In the genomic region with DNA sequence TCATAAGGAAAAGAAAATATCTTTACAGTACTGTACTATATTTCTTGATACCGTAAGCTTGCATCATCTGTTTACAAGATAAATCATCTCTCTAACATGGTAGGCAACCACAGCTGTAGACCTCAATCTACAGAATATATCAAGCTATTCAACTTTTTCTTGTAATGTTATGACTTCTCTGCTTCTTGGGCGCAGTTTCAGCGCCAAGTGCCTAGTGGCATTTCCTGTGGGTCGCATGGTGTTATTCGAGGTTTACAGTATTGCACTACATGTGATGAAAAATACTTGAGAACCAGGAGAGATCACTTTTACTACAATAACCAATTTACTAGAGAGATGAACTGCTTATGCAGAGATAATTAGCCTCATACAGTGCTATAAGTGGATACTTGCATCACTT, we compare ENCODE assay signal across 19 cellular contexts. TPM values are rescaled to one million over a fixed set of nuclear protein-coding genes. Genes with fewer than 3 reads are reported as not detected.
DNase-seq lines count a peak whose midpoint lies in the region; ATAC-seq, FAIRE-seq and TF ChIP-seq lines count a peak whose summit lies in the region.
"Had no signal": no experiment of that assay in that cellular context is flagged by ENCODE, and none has a peak within 500 bp of the region (broad histone marks: within the 10 kb centered on the region; RNA-seq: fewer than 3 reads in every experiment).

No MANE protein-coding gene starts in this region.

- H3K36me3 ChIP-seq in SK-N-MC (ENCODE audit: insufficient read depth, low read length) = no peaks in the 10 kb centered on the region

- TF ChIP-seq POLR2A in GM12892 (IDR thresholded peaks at IDR 0.05; ENCODE audit: low read depth, low read length) = no peak

- ATAC-seq in GM21447 (IDR thresholded peaks at IDR 0.05; ENCODE audit: unreplicated experiment) = no peak

- DNase-seq in NCI-H1436 (lab: John Stamatoyannopoulos, UW) = peak; percentile 12
- no peak for DNase-seq in NCI-H1436 treated with DMSO at 0.1 percent for 48 hours (lab: John Stamatoyannopoulos, UW)
- peak; percentile 14 for DNase-seq in NCI-H1417 treated with DMSO at 0.1 percent for 48 hours (lab: John Stamatoyannopoulos, UW)
- peak; percentile 89 for DNase-seq in SK-N-MC (ENCODE audit: low read depth, low spot score)
- DNase-seq in GM12892 (ENCODE audit: insufficient read length) = no peak
- DNase-seq in HTR-8/SVneo (ENCODE audit: insufficient read length, low spot score) = no peak
- DNase-seq: 8988T, Calu3, DMS79 treated with DMSO at 0.1 percent for 48 hours, H7, NCI-H1092 treated with DMSO at 0.1 percent for 48 hours, NCI-H187, NCI-H2081 treated with DMSO at 0.1 percent for 48 hours, NCI-H526, SIG-M5, SK-N-SH had no signal

- H3K9me3 ChIP-seq in SK-N-MC (ENCODE audit: low read depth, low read length) = no peaks in the 10 kb centered on the region
- H3K9me3 ChIP-seq: SK-N-SH had no signal

- H3K4me3 ChIP-seq in SK-N-MC = peak overlapping the region; percentile 50; the same call in 1 of the 2 replicates

- H3K27ac ChIP-seq in SK-N-MC = peak overlapping the region; percentile 76

- no peak overlapping the region for H3K9ac ChIP-seq in SK-N-MC (ENCODE audit: insufficient read length)
- H3K9ac ChIP-seq: SK-N-SH had no signal

- FAIRE-seq in GM12892 (lab: Jason Lieb, UNC) (no peak), HTR-8/SVneo (lab: Jason Lieb, UNC) (no peak)
- FAIRE-seq: HepG2, RCC 7860 had no signal

RNA-seq across cellular contexts. Expression of a gene that starts 34.0 kb away (rescaled TPM):
- polyA plus RNA-seq in GM12892 (2012; ENCODE audit: missing spikeins) = 11.5 TPM

Comparison
In these comparisons a context has a peak if more than half of its experiments do, and no peak if none do; other contexts are left out.
1. DNase-seq: peak in NCI-H1436 (single experiment), NCI-H1417 treated with DMSO at 0.1 percent for 48 hours (single experiment) and SK-N-MC (single experiment); none in NCI-H1436 treated with DMSO at 0.1 percent for 48 hours (single experiment), GM12892 (single experiment) and HTR-8/SVneo (single experiment).